ENCODE assay signal across 25 cellular contexts in genomic region chr13:101575591-101575990, GRCh38.
A peak's percentile ranks its signal among the peaks of the same experiment; 100 is the strongest.
DNase-seq lines count a peak whose midpoint lies in the region; ATAC-seq lines count a peak whose summit lies in the region.
"Had no signal": no experiment of that assay in that cellular context is flagged by ENCODE, and none has a peak within 500 bp of the region (broad histone marks: within the 10 kb centered on the region; RNA-seq: fewer than 3 reads in every experiment).

No MANE protein-coding gene starts in this region.

- peak; percentile 5 for ATAC-seq in left lobe of liver
- no peak for ATAC-seq in activated CD8-positive, alpha-beta T cell treated with anti-CD3 and anti-CD28 coated beads, Interleukin-2, amount 10 ng/mL, durations not matched to agents 7 days and 5 days
- ATAC-seq in GM18519 (IDR thresholded peaks at IDR 0.05; ENCODE audit: low FRiP score, unreplicated experiment): no peak
- no peak for ATAC-seq in GM18861 (IDR thresholded peaks at IDR 0.05; ENCODE audit: unreplicated experiment)
- ATAC-seq: activated CD8-positive, alpha-beta memory T cell treated with anti-CD3 and anti-CD28 coated beads, Interleukin-2, amount 10 ng/mL, durations not matched to agents 7 days and 5 days; activated naive CD4-positive, alpha-beta T cell treated with anti-CD3 and anti-CD28 coated beads, Interleukin-2, amount 50 U/mL, for 72 hours; heart left ventricle; stimulated activated naive CD8-positive, alpha-beta T cell treated with anti-CD3 and anti-CD28 coated beads, Interleukin-15, amount 100 ng/mL, for 72 hours had no signal

- CTCF ChIA-PET in activated CD8-positive, alpha-beta T cell treated with anti-CD3 and anti-CD28 coated beads, Interleukin-2, amount 10 ng/mL, durations not matched to agents 7 days and 5 days (lab: Charles Lee): no interaction called here

- POLR2A ChIA-PET in activated CD8-positive, alpha-beta T cell treated with anti-CD3 and anti-CD28 coated beads, Interleukin-2, amount 10 ng/mL, durations not matched to agents 7 days and 5 days (lab: Charles Lee): no interaction called here

- peaks cover 31% of the 10 kb centered on the region for H3K4me1 ChIP-seq in ACC112 (ENCODE audit: control insufficient read depth, insufficient read depth, low read length, unreplicated experiment)
- peaks cover 30% of the 10 kb centered on the region for H3K4me1 ChIP-seq in SJCRH30
- H3K4me1 ChIP-seq: heart left ventricle, neural progenitor cell, prostate gland had no signal

- H3K27me3 ChIP-seq in ACC112 (ENCODE audit: insufficient read depth, low read length): no peaks in the 10 kb centered on the region
- H3K27me3 ChIP-seq in SJCRH30: no peaks in the 10 kb centered on the region
- H3K27me3 ChIP-seq: heart left ventricle, neural progenitor cell had no signal

- H3K79me2 ChIP-seq in ACC112 (ENCODE audit: control insufficient read depth, insufficient read depth, low read length, unreplicated experiment): peaks cover 12% of the 10 kb centered on the region

- no peaks in the 10 kb centered on the region for H3K36me3 Mint-ChIP-seq in activated CD8-positive, alpha-beta T cell treated with anti-CD3 and anti-CD28 coated beads, Interleukin-2, amount 10 ng/mL, durations not matched to agents 7 days and 5 days (ENCODE audit: low read depth)
- H3K36me3 Mint-ChIP-seq: activated CD8-positive, alpha-beta memory T cell treated with anti-CD3 and anti-CD28 coated beads, Interleukin-2, amount 10 ng/mL, durations not matched to agents 7 days and 5 days; activated naive CD4-positive, alpha-beta T cell treated with anti-CD3 and anti-CD28 coated beads, Interleukin-2, amount 50 U/mL, for 72 hours; neural progenitor cell had no signal

- H3K36me3 ChIP-seq in ACC112 (ENCODE audit: insufficient read depth, low read length): no peaks in the 10 kb centered on the region
- H3K36me3 ChIP-seq in SJCRH30: no peaks in the 10 kb centered on the region
- H3K36me3 ChIP-seq: heart left ventricle, neural progenitor cell, prostate gland had no signal

- H3K4me1 Mint-ChIP-seq in activated CD8-positive, alpha-beta T cell treated with anti-CD3 and anti-CD28 coated beads, Interleukin-2, amount 10 ng/mL, durations not matched to agents 7 days and 5 days (ENCODE audit: low read depth): no peaks in the 10 kb centered on the region
- H3K4me1 Mint-ChIP-seq: activated CD8-positive, alpha-beta memory T cell treated with anti-CD3 and anti-CD28 coated beads, Interleukin-2, amount 10 ng/mL, durations not matched to agents 7 days and 5 days; stimulated activated naive CD8-positive, alpha-beta T cell treated with anti-CD3 and anti-CD28 coated beads, Interleukin-15, amount 100 ng/mL, for 72 hours had no signal

- no peak overlapping the region for H3K27ac Mint-ChIP-seq in activated CD8-positive, alpha-beta T cell treated with anti-CD3 and anti-CD28 coated beads, Interleukin-2, amount 10 ng/mL, durations not matched to agents 7 days and 5 days
- H3K27ac Mint-ChIP-seq: activated CD8-positive, alpha-beta memory T cell treated with anti-CD3 and anti-CD28 coated beads, Interleukin-2, amount 10 ng/mL, durations not matched to agents 7 days and 5 days; activated naive CD4-positive, alpha-beta T cell treated with anti-CD3 and anti-CD28 coated beads, Interleukin-2, amount 50 U/mL, for 72 hours; activated T-helper 1 cell treated with anti-CD3 and anti-CD28 coated beads, Interleukin-12 subunit alpha, Interleukin-12 subunit beta, Interleukin-2, Interleukin-4 antibody, amounts not matched to agents 30 ng/mL and 10 ng/mL and 1 ng/mL, durations not matched to agents 14 hours and 24 hours and 36 hours; neural progenitor cell; stimulated activated naive CD8-positive, alpha-beta T cell treated with anti-CD3 and anti-CD28 coated beads, Interleukin-15, amount 100 ng/mL, for 72 hours had no signal

- H3K4me3 Mint-ChIP-seq in activated CD8-positive, alpha-beta T cell treated with anti-CD3 and anti-CD28 coated beads, Interleukin-2, amount 10 ng/mL, durations not matched to agents 7 days and 5 days: no peak overlapping the region
- H3K4me3 Mint-ChIP-seq: activated CD8-positive, alpha-beta memory T cell treated with anti-CD3 and anti-CD28 coated beads, Interleukin-2, amount 10 ng/mL, durations not matched to agents 7 days and 5 days; activated T-helper 1 cell treated with anti-CD3 and anti-CD28 coated beads, Interleukin-12 subunit alpha, Interleukin-12 subunit beta, Interleukin-2, Interleukin-4 antibody, amounts not matched to agents 30 ng/mL and 10 ng/mL and 1 ng/mL, durations not matched to agents 14 hours and 24 hours and 36 hours; neural progenitor cell; stimulated activated naive CD8-positive, alpha-beta T cell treated with anti-CD3 and anti-CD28 coated beads, Interleukin-15, amount 100 ng/mL, for 72 hours had no signal

- H3K4me3 ChIP-seq in ACC112 (ENCODE audit: low read depth, low read length): no peak overlapping the region
- H3K4me3 ChIP-seq in SJCRH30: no peak overlapping the region
- H3K4me3 ChIP-seq: heart left ventricle, neural progenitor cell, prostate gland had no signal

- peak overlapping the region; percentile 3; the same call in 1 of the 2 replicates for H3K27ac ChIP-seq in ACC112 (ENCODE audit: low read depth, low read length)
- H3K27ac ChIP-seq in SJCRH30: peak overlapping the region; percentile 83
- H3K27ac ChIP-seq: HL-60, neural progenitor cell, prostate gland had no signal

- H3K9me3 ChIP-seq in SJCRH30 (replicated peaks): no peaks in the 10 kb centered on the region
- H3K9me3 ChIP-seq: heart left ventricle, prostate gland had no signal

- DNase-seq in EH (ENCODE audit: low read depth) (peak; percentile 33), SJCRH30 (peak in 1 of 2 experiments; percentile 30), left lobe of liver (ENCODE audit: low spot score) (no peak)
- no peak for DNase-seq in activated CD8-positive, alpha-beta T cell treated with anti-CD3 and anti-CD28 coated beads, Interleukin-2, amount 10 ng/mL, durations not matched to agents 7 days and 5 days
- DNase-seq: activated CD4-positive, alpha-beta T cell treated with anti-CD3 and anti-CD28 coated beads for 4 hours; activated CD8-positive, alpha-beta memory T cell treated with anti-CD3 and anti-CD28 coated beads, Interleukin-2, amount 10 ng/mL, durations not matched to agents 7 days and 5 days; GOT3; heart left ventricle; IMR-90; MM.1S; NCI-H1930; NCI-H524 treated with DMSO at 0.1 percent for 48 hours; SHP77 treated with DMSO at 0.1 percent for 48 hours; small intestine; stimulated activated CD4-positive, alpha-beta T cell treated with anti-CD3 and anti-CD28 coated beads, Interleukin-4, amount 100 ng/mL, for 24 hours; stimulated activated naive CD8-positive, alpha-beta T cell treated with anti-CD3 and anti-CD28 coated beads, Interleukin-15, amount 100 ng/mL, for 72 hours; trophoblast cell had no signal

- H2AFZ ChIP-seq in ACC112 (ENCODE audit: low read length, unreplicated experiment): no peak overlapping the region
- H2AFZ ChIP-seq: neural progenitor cell had no signal

- H3K27me3 Mint-ChIP-seq in activated CD8-positive, alpha-beta T cell treated with anti-CD3 and anti-CD28 coated beads, Interleukin-2, amount 10 ng/mL, durations not matched to agents 7 days and 5 days (ENCODE audit: low read depth): peaks cover 3% of the 10 kb centered on the region
- H3K27me3 Mint-ChIP-seq: activated CD8-positive, alpha-beta memory T cell treated with anti-CD3 and anti-CD28 coated beads, Interleukin-2, amount 10 ng/mL, durations not matched to agents 7 days and 5 days had no signal

- no peaks in the 10 kb centered on the region for H3K9me3 Mint-ChIP-seq in activated CD8-positive, alpha-beta T cell treated with anti-CD3 and anti-CD28 coated beads, Interleukin-2, amount 10 ng/mL, durations not matched to agents 7 days and 5 days (ENCODE audit: insufficient read depth)
- H3K9me3 Mint-ChIP-seq: activated naive CD4-positive, alpha-beta T cell treated with anti-CD3 and anti-CD28 coated beads, Interleukin-2, amount 50 U/mL, for 72 hours; activated T-helper 1 cell treated with anti-CD3 and anti-CD28 coated beads, Interleukin-12 subunit alpha, Interleukin-12 subunit beta, Interleukin-2, Interleukin-4 antibody, amounts not matched to agents 30 ng/mL and 10 ng/mL and 1 ng/mL, durations not matched to agents 14 hours and 24 hours and 36 hours; neural progenitor cell; stimulated activated naive CD8-positive, alpha-beta T cell treated with anti-CD3 and anti-CD28 coated beads, Interleukin-15, amount 100 ng/mL, for 72 hours had no signal
